7 cellular contexts compared by ENCODE assay signal in genomic region chr9:125262217-125262991, GRCh38. TPM values are rescaled to one million over a fixed set of nuclear protein-coding genes. Genes with fewer than 3 reads are reported as not detected.
DNase-seq lines count a peak whose midpoint lies in the region; ATAC-seq, FAIRE-seq and TF ChIP-seq lines count a peak whose summit lies in the region.

No MANE protein-coding gene starts in this region.

- H3K9ac ChIP-seq in mesenchymal stem cell (ENCODE audit: low read length) = peak overlapping the region; percentile 95

- ATAC-seq in GM21737 (IDR thresholded peaks at IDR 0.05; ENCODE audit: unreplicated experiment) = peak; percentile 15

- H2BK5ac ChIP-seq in mesenchymal stem cell (ENCODE audit: low read depth, low read length, poor library complexity, severe bottlenecking) = no peak overlapping the region

- peaks cover 5% of the 10 kb centered on the region for H3K4me1 ChIP-seq in mesenchymal stem cell (ENCODE audit: control insufficient read depth, insufficient read depth, low read depth, low read length)
- peaks cover 34% of the 10 kb centered on the region for H3K4me1 ChIP-seq in vagina

- FAIRE-seq in bronchial epithelial cell (lab: Jason Lieb, UNC) = no peak

- H3K4me2 ChIP-seq in mesenchymal stem cell (ENCODE audit: low read length, poor library complexity, severe bottlenecking) = peak overlapping the region; percentile 38

- TF ChIP-seq POLR2A in NB4 (IDR thresholded peaks at IDR 0.05; ENCODE audit: extremely low read depth, insufficient read length) (no peak), vagina (IDR thresholded peaks at IDR 0.05) (no peak)

- DNase-seq in GM03348 (ENCODE audit: low spot score) (peak; percentile 16), NB4 (ENCODE audit: low read depth) (no peak), bronchial epithelial cell (ENCODE audit: low read depth) (no peak), mesenchymal stem cell (no peak), vagina (ENCODE audit: extremely low spot score in 2 of 2) (no peak), NCI-H2029 (lab: John Stamatoyannopoulos, UW) (no peak)

- H3K4me3 ChIP-seq in NB4 (ENCODE audit: low read depth, low read length) (peak overlapping the region; percentile 93), bronchial epithelial cell (ENCODE audit: low read depth, low read length) (peak overlapping the region; percentile 97), mesenchymal stem cell (ENCODE audit: insufficient read depth in 1 of 2, low read depth in 1 of 2, low read length in 2 of 2) (peak overlapping the region; percentile 76 to 95), vagina (peak overlapping the region; percentile 89 to 99)

- peaks cover 3% of the 10 kb centered on the region for H3K79me1 ChIP-seq in mesenchymal stem cell (replicated peaks; ENCODE audit: low read length, poor library complexity, severe bottlenecking)

- peaks cover 2% of the 10 kb centered on the region for H3K36me3 ChIP-seq in bronchial epithelial cell (ENCODE audit: control insufficient read depth, insufficient read depth, low read length)
- peaks cover 9 to 17% of the 10 kb centered on the region in 2 experiments for H3K36me3 ChIP-seq in mesenchymal stem cell (ENCODE audit: control insufficient read depth in 1 of 2, insufficient read depth in 2 of 2, low read depth in 1 of 2, low read length in 2 of 2)
- H3K36me3 ChIP-seq in vagina = peaks cover 0 to 3% of the 10 kb centered on the region in 2 donors

- 30% methylated on average over 11 of the region's 17 CpGs for WGBS in mesenchymal stem cell

- H3K14ac ChIP-seq in mesenchymal stem cell (ENCODE audit: low read length in 2 of 2) = no peak overlapping the region

- no peak for TF ChIP-seq CTCF in NB4 (IDR thresholded peaks at IDR 0.05; ENCODE audit: low read depth, low read length)
- TF ChIP-seq CTCF in bronchial epithelial cell (IDR thresholded peaks at IDR 0.05; ENCODE audit: insufficient read depth, low read length, severe bottlenecking) = no peak
- no peak for TF ChIP-seq CTCF in vagina (IDR thresholded peaks at IDR 0.05)

- no peak overlapping the region for H2AK5ac ChIP-seq in mesenchymal stem cell (ENCODE audit: low read length, severe bottlenecking)

- H3K9me3 ChIP-seq in mesenchymal stem cell (ENCODE audit: control insufficient read depth, low read length) = no peaks in the 10 kb centered on the region
- H3K9me3 ChIP-seq in vagina = no peaks in the 10 kb centered on the region

- H3K27ac ChIP-seq in mesenchymal stem cell (ENCODE audit: low read length, poor library complexity, severe bottlenecking) = no peak overlapping the region
- peak overlapping the region; percentile 89 for H3K27ac ChIP-seq in vagina

- H3K23ac ChIP-seq in mesenchymal stem cell (ENCODE audit: low read length in 2 of 2) = no peak overlapping the region

- peak overlapping the region; percentile 12 for H4K8ac ChIP-seq in mesenchymal stem cell (ENCODE audit: low read length)

- H3K4ac ChIP-seq in mesenchymal stem cell (ENCODE audit: low read depth in 1 of 2, low read length in 2 of 2) = no peak overlapping the region

- intact Hi-C loops in vagina (cut with DNase I) = no loop called here

- no peak overlapping the region for H4K91ac ChIP-seq in mesenchymal stem cell (ENCODE audit: low read length)

- H3K18ac ChIP-seq in mesenchymal stem cell (ENCODE audit: low read depth in 1 of 2, low read length in 2 of 2) = peak overlapping the region; percentile 29 to 52

- H2BK12ac ChIP-seq in mesenchymal stem cell (ENCODE audit: low read length in 2 of 2) = no peak overlapping the region

- no peak overlapping the region for H2AFZ ChIP-seq in mesenchymal stem cell (ENCODE audit: low read depth, low read length)

- no peaks in the 10 kb centered on the region for H3K27me3 ChIP-seq in bronchial epithelial cell (ENCODE audit: control insufficient read depth, insufficient read depth, low read length)
- no peaks in the 10 kb centered on the region for H3K27me3 ChIP-seq in mesenchymal stem cell (ENCODE audit: control insufficient read depth in 1 of 2, insufficient read depth in 1 of 2, low read length in 2 of 2)
- no peaks in the 10 kb centered on the region for H3K27me3 ChIP-seq in vagina

- H2BK15ac ChIP-seq in mesenchymal stem cell (ENCODE audit: low read depth, poor library complexity, severe bottlenecking) = no peak overlapping the region

- H2BK120ac ChIP-seq in mesenchymal stem cell (ENCODE audit: low read depth, low read length) = no peak overlapping the region

RNA-seq across cellular contexts. Expression of gene GAPVD1, which starts 0.8 kb away (rescaled TPM):
- total RNA-seq in bronchial epithelial cell = 44.0 and 58.0 TPM in 2 replicates
- polyA plus RNA-seq in mesenchymal stem cell (2013, experiment 1 of 2) = 19.1 TPM
- polyA plus RNA-seq in mesenchymal stem cell (2013, experiment 2 of 2) = 18.8 TPM
- total RNA-seq in vagina = 54.8 TPM

RNA-seq across cellular contexts. Expression of gene HSPA5, which starts 21.3 kb away (rescaled TPM):
- total RNA-seq in bronchial epithelial cell = 520 and 945 TPM in 2 replicates
- 408 TPM for polyA plus RNA-seq in mesenchymal stem cell (2013, experiment 1 of 2)
- polyA plus RNA-seq in mesenchymal stem cell (2013, experiment 2 of 2) = 401 TPM
- total RNA-seq in vagina = 88.4 TPM
